ENCODE assay signal across 15 cellular contexts in the genomic region with DNA sequence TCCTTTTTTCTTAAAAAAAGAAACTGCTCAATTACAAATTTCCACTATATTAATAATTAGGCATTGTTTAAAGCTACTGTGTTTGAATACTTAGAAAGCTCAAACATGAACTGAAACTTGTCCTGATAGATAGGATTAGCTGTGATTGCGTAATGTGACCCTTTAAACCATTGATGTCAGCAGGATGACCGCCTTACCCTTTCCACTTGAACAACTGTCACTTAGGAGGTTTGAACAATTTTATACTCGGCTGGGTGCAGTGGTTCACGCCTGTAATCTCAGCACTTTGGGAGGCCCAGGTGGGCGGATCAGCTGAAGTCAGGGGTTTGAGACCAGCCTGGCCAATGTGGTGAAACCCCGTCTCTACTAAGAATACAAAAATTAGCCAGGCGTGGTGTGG. TPM values are rescaled to one million over a fixed set of nuclear protein-coding genes. Genes with fewer than 3 reads are reported as not detected.
DNase-seq lines count a peak whose midpoint lies in the region; ATAC-seq and TF ChIP-seq lines count a peak whose summit lies in the region.
"Had no signal": no experiment of that assay in that cellular context is flagged by ENCODE, and none has a peak within 500 bp of the region (broad histone marks: within the 10 kb centered on the region; RNA-seq: fewer than 3 reads in every experiment).

No MANE protein-coding gene starts in this region.

- no TSS peak for BruUV-seq in OCI-LY7 (replicated peaks; lab: Mats Ljungman, UMichigan)

- peaks cover 5% of the 10 kb centered on the region for H3K9me3 Mint-ChIP-seq in activated naive CD8-positive, alpha-beta T cell treated with anti-CD3 and anti-CD28 coated beads for 36 hours
- peaks cover 6% of the 10 kb centered on the region for H3K9me3 Mint-ChIP-seq in activated naive CD8-positive, alpha-beta T cell treated with anti-CD3 and anti-CD28 coated beads, Interleukin-2, amount 50 U/mL, for 24 hours
- H3K9me3 Mint-ChIP-seq in stimulated activated memory B cell treated with anti-CD40 and anti-IgM and Interleukin-4, amounts not matched to agents 10 μg/mL and 1 μg/mL and 100 μg/mL, for 72 hours, result no peaks in the 10 kb centered on the region

- H3K4me3 Mint-ChIP-seq in activated naive CD8-positive, alpha-beta T cell treated with anti-CD3 and anti-CD28 coated beads for 36 hours, result no peak overlapping the region
- H3K4me3 Mint-ChIP-seq in activated naive CD8-positive, alpha-beta T cell treated with anti-CD3 and anti-CD28 coated beads, Interleukin-2, amount 50 U/mL, for 24 hours, result no peak overlapping the region
- H3K4me3 Mint-ChIP-seq in stimulated activated memory B cell treated with anti-CD40 and anti-IgM and Interleukin-4, amounts not matched to agents 10 μg/mL and 1 μg/mL and 100 μg/mL, for 72 hours, result peak overlapping the region; percentile 26

- no peak for TF ChIP-seq CTCF in OCI-LY7 (conservative IDR thresholded peaks at IDR 0.05; ENCODE audit: low read length)

- H2AFZ ChIP-seq in OCI-LY7 (ENCODE audit: low read length), result no peak overlapping the region

- H3K79me2 ChIP-seq in OCI-LY7 (ENCODE audit: insufficient read depth, low read depth, low read length), result peaks cover 24% of the 10 kb centered on the region

- peaks cover 11% of the 10 kb centered on the region for H3K4me1 ChIP-seq in OCI-LY7 (ENCODE audit: insufficient read depth, low read length, poor library complexity, severe bottlenecking)

- ATAC-seq in activated naive CD8-positive, alpha-beta T cell treated with anti-CD3 and anti-CD28 coated beads, Interleukin-2, amount 50 U/mL, for 24 hours, result no peak
- peak; percentile 60 for ATAC-seq in stimulated activated memory B cell treated with anti-CD40 and anti-IgM and Interleukin-4, amounts not matched to agents 10 μg/mL and 1 μg/mL and 100 μg/mL, for 72 hours
- ATAC-seq: Panc1, pancreas had no signal

- POLR2A ChIA-PET in OCI-LY7 (lab: Charles Lee), result interaction anchor here (0.7 kb wide), 1 partner anchor 82 kb away, joined by 4 read pairs; no protein-coding TSS in a partner anchor

- no peaks in the 10 kb centered on the region for H3K36me3 ChIP-seq in OCI-LY7 (ENCODE audit: insufficient read depth, low read length)
- H3K36me3 ChIP-seq: pancreas, thyroid gland had no signal

- peaks cover 6% of the 10 kb centered on the region for H3K27me3 Mint-ChIP-seq in activated naive CD8-positive, alpha-beta T cell treated with anti-CD3 and anti-CD28 coated beads for 36 hours
- H3K27me3 Mint-ChIP-seq in activated naive CD8-positive, alpha-beta T cell treated with anti-CD3 and anti-CD28 coated beads, Interleukin-2, amount 50 U/mL, for 24 hours, result peaks cover 8% of the 10 kb centered on the region
- H3K27me3 Mint-ChIP-seq in stimulated activated memory B cell treated with anti-CD40 and anti-IgM and Interleukin-4, amounts not matched to agents 10 μg/mL and 1 μg/mL and 100 μg/mL, for 72 hours, result peaks cover under 1% of the 10 kb centered on the region

- no peak overlapping the region for H3K4me2 ChIP-seq in OCI-LY7 (ENCODE audit: low read length)

- H3K4me1 Mint-ChIP-seq in activated naive CD8-positive, alpha-beta T cell treated with anti-CD3 and anti-CD28 coated beads for 36 hours, result peaks cover 35% of the 10 kb centered on the region
- peaks cover 33% of the 10 kb centered on the region for H3K4me1 Mint-ChIP-seq in activated naive CD8-positive, alpha-beta T cell treated with anti-CD3 and anti-CD28 coated beads, Interleukin-2, amount 50 U/mL, for 24 hours
- peaks cover 54% of the 10 kb centered on the region for H3K4me1 Mint-ChIP-seq in stimulated activated memory B cell treated with anti-CD40 and anti-IgM and Interleukin-4, amounts not matched to agents 10 μg/mL and 1 μg/mL and 100 μg/mL, for 72 hours

- H3K27ac Mint-ChIP-seq in activated naive CD8-positive, alpha-beta T cell treated with anti-CD3 and anti-CD28 coated beads for 36 hours, result peak overlapping the region; percentile 8
- H3K27ac Mint-ChIP-seq in activated naive CD8-positive, alpha-beta T cell treated with anti-CD3 and anti-CD28 coated beads, Interleukin-2, amount 50 U/mL, for 24 hours, result no peak overlapping the region
- peak overlapping the region; percentile 69 for H3K27ac Mint-ChIP-seq in stimulated activated memory B cell treated with anti-CD40 and anti-IgM and Interleukin-4, amounts not matched to agents 10 μg/mL and 1 μg/mL and 100 μg/mL, for 72 hours

- peaks cover 11% of the 10 kb centered on the region for H3K36me3 Mint-ChIP-seq in activated naive CD8-positive, alpha-beta T cell treated with anti-CD3 and anti-CD28 coated beads for 36 hours
- peaks cover 14% of the 10 kb centered on the region for H3K36me3 Mint-ChIP-seq in activated naive CD8-positive, alpha-beta T cell treated with anti-CD3 and anti-CD28 coated beads, Interleukin-2, amount 50 U/mL, for 24 hours (ENCODE audit: low read depth)
- H3K36me3 Mint-ChIP-seq in stimulated activated memory B cell treated with anti-CD40 and anti-IgM and Interleukin-4, amounts not matched to agents 10 μg/mL and 1 μg/mL and 100 μg/mL, for 72 hours, result peaks cover 9% of the 10 kb centered on the region

- no peak for DNase-seq in activated naive CD8-positive, alpha-beta T cell treated with anti-CD3 and anti-CD28 coated beads for 36 hours
- no peak for DNase-seq in activated naive CD8-positive, alpha-beta T cell treated with anti-CD3 and anti-CD28 coated beads, Interleukin-2, amount 50 U/mL, for 24 hours
- peak; percentile 38 for DNase-seq in NAMALWA (ENCODE audit: low spot score)
- peak; percentile 21 for DNase-seq in iris pigment epithelial cell (ENCODE audit: low read depth)
- DNase-seq in OCI-LY7 (ENCODE audit: low spot score), result no peak
- DNase-seq in NCI-H1436 treated with DMSO at 0.1 percent for 48 hours (lab: John Stamatoyannopoulos, UW), result no peak
- no peak for DNase-seq in NCI-H82 treated with DMSO at 0.1 percent for 48 hours (lab: John Stamatoyannopoulos, UW; ENCODE audit: unreplicated experiment)
- DNase-seq: dermis blood vessel endothelial cell, mesendoderm, NCI-H2171, pancreas, T-helper 1 cell, thyroid gland had no signal

- no peaks in the 10 kb centered on the region for H3K9me2 ChIP-seq in OCI-LY7 (ENCODE audit: insufficient read depth, low read length)

- CTCF ChIA-PET in OCI-LY7 (lab: Charles Lee; ENCODE audit: unreplicated experiment), result no interaction called here

- intact Hi-C loops in OCI-LY7 (cut with micrococcal nuclease; ENCODE audit: unreplicated experiment), result loop anchor here (5.0 kb wide), 1 partner anchor 92 kb away; no protein-coding TSS in a partner anchor

- no peak overlapping the region for H3K27ac ChIP-seq in OCI-LY7 (ENCODE audit: low read depth, low read length, poor library complexity, severe bottlenecking)
- H3K27ac ChIP-seq: pancreas, thyroid gland had no signal

- peaks cover 4% of the 10 kb centered on the region; the same call in 1 of the 2 replicates for H4K20me1 ChIP-seq in OCI-LY7 (ENCODE audit: insufficient read depth, low read length)

- H3K9me3 ChIP-seq in OCI-LY7 (ENCODE audit: low read length), result no peaks in the 10 kb centered on the region
- H3K9me3 ChIP-seq: pancreas, thyroid gland had no signal

- no peak overlapping the region for H3K4me3 ChIP-seq in OCI-LY7 (ENCODE audit: low read depth, low read length, poor library complexity, severe bottlenecking)
- H3K4me3 ChIP-seq: pancreas, thyroid gland had no signal

RNA-seq across cellular contexts. Expression of gene LAMP1, which starts 2.9 kb away (rescaled TPM):
- 10 to 100 TPM; 58.4 to 61.2 TPM for total RNA-seq in activated naive CD8-positive, alpha-beta T cell treated with anti-CD3 and anti-CD28 coated beads for 36 hours
- total RNA-seq in OCI-LY7 (2014; rRNA removed; shearing (Covaris generic)), result 9.3 and 12.2 TPM in 2 replicates
- 22.4 and 24.6 TPM in 2 replicates for total RNA-seq in OCI-LY7 (2022)

Comparison
In these comparisons a context has a peak if more than half of its experiments do, and no peak if none do; other contexts are left out.
1. DNase-seq: peak in NAMALWA (single experiment) and iris pigment epithelial cell (single experiment); none in activated naive CD8-positive, alpha-beta T cell treated with anti-CD3 and anti-CD28 coated beads for 36 hours (single experiment), activated naive CD8-positive, alpha-beta T cell treated with anti-CD3 and anti-CD28 coated beads, Interleukin-2, amount 50 U/mL, for 24 hours (single experiment), OCI-LY7 (single experiment), NCI-H1436 treated with DMSO at 0.1 percent for 48 hours (single experiment) and NCI-H82 treated with DMSO at 0.1 percent for 48 hours (single experiment).